ENCODE assay signal across 27 cellular contexts in genomic region chr12:44357476-44357875, GRCh38.
"Had no signal": no experiment of that assay in that cellular context is flagged by ENCODE, and none has a peak within 500 bp of the region (broad histone marks: within the 10 kb centered on the region; RNA-seq: fewer than 3 reads in every experiment).

No MANE protein-coding gene starts in this region.

- H3K27ac ChIP-seq: gastrocnemius medialis, heart left ventricle, hepatocyte, neural progenitor cell, parathyroid adenoma, sigmoid colon, skin epidermis, spleen, thoracic aorta, tibial nerve, upper lobe of left lung had no signal

- H3K9me3 ChIP-seq: gastrocnemius medialis, heart left ventricle, sigmoid colon, spleen, thoracic aorta, tibial nerve, upper lobe of left lung had no signal

- H3K4me1 Mint-ChIP-seq: memory B cell; naive B cell; nephron; neural progenitor cell; stimulated activated naive B cell treated with anti-CD40 and anti-IgM and Interleukin-4, amounts not matched to agents 10 μg/mL and 1 μg/mL and 100 μg/mL, for 72 hours had no signal

- ATAC-seq: effector memory CD8-positive, alpha-beta T cell; gastrocnemius medialis; heart left ventricle; right cardiac atrium; stimulated activated naive B cell treated with anti-CD40 and anti-IgM and Interleukin-4, amounts not matched to agents 10 μg/mL and 1 μg/mL and 100 μg/mL, for 72 hours had no signal

- H3K4me2 ChIP-seq: hepatocyte, neural progenitor cell had no signal

- H3K4me3 Mint-ChIP-seq: effector memory CD8-positive, alpha-beta T cell; memory B cell; naive B cell; nephron; neural progenitor cell; stimulated activated naive B cell treated with anti-CD40 and anti-IgM and Interleukin-4, amounts not matched to agents 10 μg/mL and 1 μg/mL and 100 μg/mL, for 72 hours; stimulated activated naive CD8-positive, alpha-beta T cell treated with anti-CD3 and anti-CD28 coated beads, Interleukin-15, Interleukin-2, amounts not matched to agents 100 ng/mL and 50 ng/mL, for 24 hours had no signal

- H2AFZ ChIP-seq: hepatocyte, neural progenitor cell, parathyroid adenoma had no signal

- H3K36me3 ChIP-seq: gastrocnemius medialis, heart left ventricle, neural progenitor cell, sigmoid colon, spleen, thoracic aorta, tibial nerve, upper lobe of left lung had no signal

- H3K9ac ChIP-seq: neural progenitor cell, parathyroid adenoma had no signal

- FAIRE-seq: endometrium, urothelium cell line had no signal

- H3K36me3 Mint-ChIP-seq: neural progenitor cell; stimulated activated naive B cell treated with anti-CD40 and anti-IgM and Interleukin-4, amounts not matched to agents 10 μg/mL and 1 μg/mL and 100 μg/mL, for 72 hours had no signal

- H3K79me2 ChIP-seq: hepatocyte, parathyroid adenoma had no signal

- H3K27me3 ChIP-seq: gastrocnemius medialis, heart left ventricle, hepatocyte, neural progenitor cell, sigmoid colon, spleen, tibial nerve, upper lobe of left lung had no signal

- H3K27ac Mint-ChIP-seq: effector memory CD8-positive, alpha-beta T cell; memory B cell; nephron; neural progenitor cell; progenitor cell of endocrine pancreas; stimulated activated naive B cell treated with anti-CD40 and anti-IgM and Interleukin-4, amounts not matched to agents 10 μg/mL and 1 μg/mL and 100 μg/mL, for 72 hours; stimulated activated naive CD8-positive, alpha-beta T cell treated with anti-CD3 and anti-CD28 coated beads, Interleukin-15, Interleukin-2, amounts not matched to agents 100 ng/mL and 50 ng/mL, for 24 hours had no signal

- H3K4me1 ChIP-seq: gastrocnemius medialis, heart left ventricle, neural progenitor cell, parathyroid adenoma, sigmoid colon, spleen, tibial nerve, upper lobe of left lung had no signal

- DNase-seq: cerebellar nuclear complex; cortex of kidney; effector memory CD8-positive, alpha-beta T cell; foreskin fibroblast; gastrocnemius medialis; heart left ventricle; kidney glomerular epithelial cell; naive B cell; right cardiac atrium; sigmoid colon; spleen; stimulated activated CD4-positive, alpha-beta T cell treated with anti-CD3 and anti-CD28 coated beads, Interleukin-2, amount 100 ng/mL, for 48 hours; stimulated activated naive B cell treated with anti-CD40 and anti-IgM and Interleukin-4, amounts not matched to agents 10 μg/mL and 1 μg/mL and 100 μg/mL, for 72 hours; upper lobe of left lung had no signal

- H3K27me3 Mint-ChIP-seq: effector memory CD8-positive, alpha-beta T cell; memory B cell; naive B cell; progenitor cell of endocrine pancreas; stimulated activated naive B cell treated with anti-CD40 and anti-IgM and Interleukin-4, amounts not matched to agents 10 μg/mL and 1 μg/mL and 100 μg/mL, for 72 hours; stimulated activated naive CD8-positive, alpha-beta T cell treated with anti-CD3 and anti-CD28 coated beads, Interleukin-15, Interleukin-2, amounts not matched to agents 100 ng/mL and 50 ng/mL, for 24 hours had no signal

- H3K4me3 ChIP-seq: gastrocnemius medialis, heart left ventricle, hepatocyte, lung, neural progenitor cell, sigmoid colon, skin epidermis, spleen, thoracic aorta, tibial nerve, upper lobe of left lung had no signal
